In the genomic region with DNA sequence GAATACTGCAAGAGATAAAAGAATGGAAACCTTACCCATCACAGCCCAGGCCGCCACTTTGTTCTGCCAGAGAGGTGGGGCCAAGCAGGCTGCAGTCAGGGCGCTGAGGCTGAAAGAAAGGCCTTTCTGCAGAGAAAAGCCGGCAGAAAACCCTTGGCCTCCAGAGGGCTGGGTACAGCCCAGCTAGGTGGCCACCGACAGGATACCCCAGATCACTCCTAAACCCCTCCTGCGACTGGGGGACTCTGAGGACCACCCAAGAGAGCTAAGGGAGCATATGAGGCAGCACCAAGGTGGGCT, we compare ENCODE assay signal across 23 cellular contexts.
DNase-seq lines count a peak whose midpoint lies in the region; ATAC-seq, FAIRE-seq and TF ChIP-seq lines count a peak whose summit lies in the region.
"Had no signal": no experiment of that assay in that cellular context is flagged by ENCODE, and none has a peak within 500 bp of the region (broad histone marks: within the 10 kb centered on the region; RNA-seq: fewer than 3 reads in every experiment).

No MANE protein-coding gene starts in this region.

- peaks cover 75% of the 10 kb centered on the region for H3K4me1 ChIP-seq in cardiac muscle cell (ENCODE audit: low read depth)
- H3K4me1 ChIP-seq in H1 (replicated peaks in 1 of 4; ENCODE audit: control insufficient read depth in 3 of 4, insufficient read depth in 4 of 4, low read length in 3 of 4) = peaks cover 11 to 24% (median 18%) of the 10 kb centered on the region in 4 experiments
- no peaks in the 10 kb centered on the region for H3K4me1 ChIP-seq in aorta (ENCODE audit: control insufficient read depth in 1 of 2, insufficient read depth in 2 of 2, low read length in 2 of 2)

- H2BK5ac ChIP-seq in H1 (ENCODE audit: low read depth, low read length) = 0 out of 2 replicates have a peak overlapping the region, but pooled peaks have one; percentile 79

- no peak for TF ChIP-seq RAD21 in H1 (IDR thresholded peaks at IDR 0.05 in 1 of 2, conservative IDR thresholded peaks at IDR 0.05 in 1 of 2; ENCODE audit: low read depth in 2 of 2, low read length in 2 of 2)

- no peak overlapping the region for H3K4me3 ChIP-seq in cardiac muscle cell
- H3K4me3 ChIP-seq in H1 (ENCODE audit: extremely low read depth in 1 of 4, insufficient read depth in 2 of 4, low read depth in 3 of 4, low read length in 4 of 4) = no peak overlapping the region
- no peak overlapping the region for H3K4me3 ChIP-seq in aorta (ENCODE audit: low read length in 2 of 2)
- H3K4me3 ChIP-seq: skin epidermis, tibial artery had no signal

- H4K5ac ChIP-seq in H1 (ENCODE audit: insufficient read length, low read depth, low read length) = no peak overlapping the region

- H4K8ac ChIP-seq in H1 (ENCODE audit: extremely low read depth, insufficient read depth, low read length) = no peak overlapping the region

- no peaks in the 10 kb centered on the region for H3K79me1 ChIP-seq in H1 (ENCODE audit: low read depth, low read length)

- H4K20me1 ChIP-seq in H1 (replicated peaks in 1 of 2; ENCODE audit: control insufficient read depth in 1 of 2, insufficient read depth in 2 of 2, low read length in 2 of 2) = no peaks in the 10 kb centered on the region

- ATAC-seq in aorta (ENCODE audit: low FRiP score) = no peak
- ATAC-seq: activated CD8-positive, alpha-beta T cell treated with anti-CD3 and anti-CD28 coated beads for 36 hours; left cardiac atrium; stimulated activated naive B cell treated with anti-CD40 and anti-IgM and Interleukin-4, amounts not matched to agents 10 μg/mL and 1 μg/mL and 100 μg/mL, for 72 hours had no signal

- H3K4me1 Mint-ChIP-seq in nephron = peaks cover 75% of the 10 kb centered on the region
- H3K4me1 Mint-ChIP-seq: B cell; IgD-negative memory B cell; stimulated activated naive B cell treated with anti-CD40 and anti-IgM and Interleukin-4, amounts not matched to agents 10 μg/mL and 1 μg/mL and 100 μg/mL, for 72 hours had no signal

- POLR2A ChIA-PET in H1 (lab: Charles Lee; ENCODE audit: partially characterized antibody) = interaction anchor here (0.5 to 2.3 kb wide), 4 partner anchors 8 to 171 kb away, joined by 3 to 9 read pairs (median 3); no protein-coding TSS in a partner anchor

- H3K36me3 Mint-ChIP-seq in nephron (ENCODE audit: low read depth) = no peaks in the 10 kb centered on the region
- H3K36me3 Mint-ChIP-seq: stimulated activated naive B cell treated with anti-CD40 and anti-IgM and Interleukin-4, amounts not matched to agents 10 μg/mL and 1 μg/mL and 100 μg/mL, for 72 hours had no signal

- DNase-seq in cardiac muscle cell (ENCODE audit: low read depth in 1 of 2, low spot score in 1 of 2) (no peak), cardiac septum (ENCODE audit: low spot score) (no peak), H1 (ENCODE audit: low read depth in 1 of 2, low spot score in 2 of 2) (no peak), aorta (peak; percentile 26 to 61), superior temporal gyrus (ENCODE audit: extremely low spot score) (no peak), UCSD-AML1 (lab: John Stamatoyannopoulos, UW; ENCODE audit: unreplicated experiment) (no peak)
- no peak for DNase-seq in activated effector memory CD4-positive, alpha-beta T cell treated with anti-CD3 and anti-CD28 coated beads, Interleukin-2, amount 50 U/mL, for 16 hours
- DNase-seq: activated CD8-positive, alpha-beta T cell treated with anti-CD3 and anti-CD28 coated beads for 36 hours; activated naive CD4-positive, alpha-beta T cell treated with Interleukin-2 at 50 U/mL for 16 hours; activated T-cell treated with anti-CD3 and anti-CD28 coated beads, Interleukin-2, amount 50 U/mL, for 1 hour; dermis blood vessel endothelial cell; DMS79 treated with DMSO at 0.1 percent for 48 hours; glutamatergic neuron; left cardiac atrium; NCI-H1436; NCI-H524 treated with DMSO at 0.1 percent for 48 hours; stimulated activated naive B cell treated with anti-CD40 and anti-IgM and Interleukin-4, amounts not matched to agents 10 μg/mL and 1 μg/mL and 100 μg/mL, for 72 hours; tibial artery had no signal

- WGBS in H1 (ENCODE audit: extremely low coverage in 1 of 2, insufficient coverage in 1 of 2, insufficient read length in 1 of 2, insufficient replicate concordance in 2 of 2, low coverage in 1 of 2, low lambda C conversion rate in 2 of 2, missing lambda C conversion rate in 1 of 2), 2 experiments = 73% methylated on average over 5 of the region's 5 CpGs; no CpG with 5 or more reads in 1 of the 2 experiments
- WGBS in aorta, 2 donors = 75 to 89% methylated on average over 5 of the region's 5 CpGs

- no peak overlapping the region for H2AFZ ChIP-seq in H1 (ENCODE audit: low read length)

- peaks cover 7% of the 10 kb centered on the region for H3K36me3 ChIP-seq in cardiac muscle cell
- H3K36me3 ChIP-seq in H1 (ENCODE audit: control insufficient read depth in 2 of 4, insufficient read depth in 4 of 4, low read length in 3 of 4) = no peaks in the 10 kb centered on the region
- H3K36me3 ChIP-seq in aorta (ENCODE audit: control insufficient read depth in 1 of 2, insufficient read depth in 2 of 2, low read length in 1 of 2) = no peaks in the 10 kb centered on the region
- H3K36me3 ChIP-seq: tibial artery had no signal

- no peak for TF ChIP-seq EP300 in H1 (IDR thresholded peaks at IDR 0.05; ENCODE audit: borderline replicate concordance in 1 of 2, low read depth in 2 of 2, low read length in 2 of 2)

- H2BK120ac ChIP-seq in H1 (replicated peaks; ENCODE audit: low read depth, low read length) = no peak overlapping the region

- H3K56ac ChIP-seq in H1 (replicated peaks; ENCODE audit: insufficient read length, low read depth, low read length) = no peak overlapping the region

- no peak overlapping the region for H2BK15ac ChIP-seq in H1 (ENCODE audit: low read length)

- H3K9me3 ChIP-seq in cardiac muscle cell (ENCODE audit: low read depth) = no peaks in the 10 kb centered on the region
- H3K9me3 ChIP-seq in H1 (ENCODE audit: insufficient read depth in 2 of 2, low read depth in 1 of 2, low read length in 1 of 2) = no peaks in the 10 kb centered on the region
- H3K9me3 ChIP-seq in aorta (ENCODE audit: control insufficient read depth, low read length) = no peaks in the 10 kb centered on the region
- H3K9me3 ChIP-seq: tibial artery had no signal

- peak overlapping the region; percentile 83 to 99 (median 86) for H3K27ac Mint-ChIP-seq in nephron
- H3K27ac Mint-ChIP-seq: activated CD8-positive, alpha-beta T cell treated with anti-CD3 and anti-CD28 coated beads for 36 hours; B cell; IgD-negative memory B cell; stimulated activated naive B cell treated with anti-CD40 and anti-IgM and Interleukin-4, amounts not matched to agents 10 μg/mL and 1 μg/mL and 100 μg/mL, for 72 hours had no signal

- 0 out of 2 replicates have a peak overlapping the region, but pooled peaks have one; percentile 23 for H2BK12ac ChIP-seq in H1 (ENCODE audit: low read depth, low read length)

- H3K4me3 Mint-ChIP-seq in nephron = peak overlapping the region in 2 of 3 experiments; percentile 28 to 32
- H3K4me3 Mint-ChIP-seq: activated CD8-positive, alpha-beta T cell treated with anti-CD3 and anti-CD28 coated beads for 36 hours; B cell; stimulated activated naive B cell treated with anti-CD40 and anti-IgM and Interleukin-4, amounts not matched to agents 10 μg/mL and 1 μg/mL and 100 μg/mL, for 72 hours had no signal

- H3K9me3 Mint-ChIP-seq in nephron = no peaks in the 10 kb centered on the region
- H3K9me3 Mint-ChIP-seq: activated CD8-positive, alpha-beta T cell treated with anti-CD3 and anti-CD28 coated beads for 36 hours; IgD-negative memory B cell; stimulated activated naive B cell treated with anti-CD40 and anti-IgM and Interleukin-4, amounts not matched to agents 10 μg/mL and 1 μg/mL and 100 μg/mL, for 72 hours had no signal

- peak overlapping the region in 1 of 2 experiments; percentile 8; a peak in 1 of 4 replicates for H3K4me2 ChIP-seq in H1 (ENCODE audit: insufficient read depth in 1 of 2, low read depth in 2 of 2, low read length in 2 of 2)

- H3K79me2 ChIP-seq in H1 (ENCODE audit: control insufficient read depth in 1 of 2, insufficient read depth in 2 of 2, low read length in 2 of 2) = no peaks in the 10 kb centered on the region

- no peak for TF ChIP-seq POLR2A in H1 (IDR thresholded peaks at IDR 0.05; ENCODE audit: control extremely low read depth in 1 of 2, low read depth in 2 of 2, low read length in 2 of 2)

- peak overlapping the region; percentile 80 for H4K91ac ChIP-seq in H1 (replicated peaks; ENCODE audit: insufficient read length, low read length)

- no peak overlapping the region for H3K4ac ChIP-seq in H1 (replicated peaks; ENCODE audit: insufficient read length, low read depth, low read length)

- no peak overlapping the region for H2BK20ac ChIP-seq in H1 (ENCODE audit: low read length)

- H3K14ac ChIP-seq in H1 (ENCODE audit: insufficient read length) = no peak overlapping the region

- H3K27ac ChIP-seq in cardiac muscle cell = peak overlapping the region; percentile 89
- no peak overlapping the region for H3K27ac ChIP-seq in H1 (ENCODE audit: low read depth, low read length)
- peak overlapping the region in 1 of 2 donors; percentile 25 for H3K27ac ChIP-seq in aorta (ENCODE audit: low read depth in 1 of 2, low read length in 2 of 2)

- H3K23me2 ChIP-seq in H1 (ENCODE audit: low read depth, low read length) = no peaks in the 10 kb centered on the region

- no peak for TF ChIP-seq CTCF in cardiac muscle cell (IDR thresholded peaks at IDR 0.05; ENCODE audit: low read depth, low read length)
- no peak for TF ChIP-seq CTCF in H1 (IDR thresholded peaks at IDR 0.05; ENCODE audit: control extremely low read depth in 1 of 3, insufficient read depth in 1 of 3, low read depth in 1 of 3, low read length in 3 of 3)
- no peak for TF ChIP-seq CTCF in nephron (IDR thresholded peaks at IDR 0.05; ENCODE audit: unreplicated experiment in 3 of 3)

- intact Hi-C loops in cardiac septum (cut with DNase I) (loop anchor here (5.0 kb wide), 1 partner anchor 169 kb away; no protein-coding TSS in a partner anchor), aorta (cut with DNase I) (loop anchor here (5.0 kb wide), 2 partner anchors 149 to 154 kb away; no protein-coding TSS in a partner anchor)

- CTCF ChIA-PET in H1 (lab: Charles Lee; ENCODE audit: partially characterized antibody) = interaction anchor here (0.7 to 13.5 kb wide), 17 partner anchors 10 to 168 kb away, joined by 3 to 202 read pairs (median 5); partner anchors contain the start of gene SMAD6

- no peaks in the 10 kb centered on the region for H3K27me3 Mint-ChIP-seq in nephron (ENCODE audit: low read depth)

- H3K23ac ChIP-seq in H1 (ENCODE audit: insufficient read length) = no peak overlapping the region

- no peak for FAIRE-seq in H1 (lab: Jason Lieb, UNC)
- FAIRE-seq: endothelial cell of umbilical vein had no signal

- H2AK5ac ChIP-seq in H1 (ENCODE audit: low read depth, low read length) = no peak overlapping the region

- H3K27me3 ChIP-seq in cardiac muscle cell (no peaks in the 10 kb centered on the region), H1 (replicated peaks in 1 of 4; ENCODE audit: control insufficient read depth in 3 of 4, extremely low read depth in 1 of 4, insufficient read depth in 3 of 4, low read length in 3 of 4) (no peaks in the 10 kb centered on the region), aorta (ENCODE audit: control insufficient read depth in 1 of 2, insufficient read depth in 2 of 2, low read length in 1 of 2) (no peaks in the 10 kb centered on the region)
- H3K27me3 ChIP-seq: tibial artery had no signal

- peak overlapping the region; percentile 36; the same call in 1 of the 2 replicates for H3K18ac ChIP-seq in H1 (ENCODE audit: extremely low read depth, low read length)

- H3K9ac ChIP-seq in H1 (replicated peaks in 1 of 4; ENCODE audit: extremely low read depth in 1 of 4, low read depth in 3 of 4, low read length in 3 of 4) = no peak overlapping the region

Comparison
In these comparisons a context has a peak if more than half of its experiments do, and no peak if none do; other contexts are left out.
1. DNase-seq: peak in aorta (2 of 2); none in cardiac muscle cell (0 of 2), cardiac septum (single experiment), H1 (0 of 2), superior temporal gyrus (single experiment), UCSD-AML1 (single experiment) and activated effector memory CD4-positive, alpha-beta T cell treated with anti-CD3 and anti-CD28 coated beads, Interleukin-2, amount 50 U/mL, for 16 hours (single experiment).